1 cellular context compared by ENCODE assay signal in genomic region chr16:48441863-48442279, GRCh38.
TF ChIP-seq lines count a peak whose summit lies in the region.

No MANE protein-coding gene starts in this region.

TF ChIP-seq in HepG2, 621 proteins besides CTCF, POLR2A, EP300 and RAD21 (continued from another document and continues in another):
- peak; percentile 92 for TF ChIP-seq ZBTB25 (CRISPR knock-in tag; IDR thresholded peaks at IDR 0.05)
- no peak for TF ChIP-seq HNRNPLL (IDR thresholded peaks at IDR 0.05; ENCODE audit: low read depth, low read length, poor library complexity, severe bottlenecking)
- TF ChIP-seq ZNF7 (CRISPR knock-in tag; IDR thresholded peaks at IDR 0.05) = no peak
- no peak for TF ChIP-seq CENPT (CRISPR knock-in tag; IDR thresholded peaks at IDR 0.05; ENCODE audit: low read depth)
- no peak for TF ChIP-seq HNRNPK (IDR thresholded peaks at IDR 0.05; ENCODE audit: low read depth, low read length, poor library complexity, severe bottlenecking)
- no peak for TF ChIP-seq AHR (CRISPR knock-in tag; IDR thresholded peaks at IDR 0.05)
- TF ChIP-seq ZMYM3 (CRISPR knock-in tag; IDR thresholded peaks at IDR 0.05) = peak; percentile 70
- no peak for TF ChIP-seq ZBTB46 (CRISPR knock-in tag; IDR thresholded peaks at IDR 0.05; ENCODE audit: borderline replicate concordance)
- TF ChIP-seq TOE1 (CRISPR knock-in tag; IDR thresholded peaks at IDR 0.05) = no peak
- peak; percentile 90 for TF ChIP-seq SAP130 (CRISPR knock-in tag; IDR thresholded peaks at IDR 0.05; ENCODE audit: low read depth)
- TF ChIP-seq PTBP1 (IDR thresholded peaks at IDR 0.05; ENCODE audit: low read depth, low read length, poor library complexity, severe bottlenecking) = no peak
- no peak for TF ChIP-seq NFYB (CRISPR knock-in tag; IDR thresholded peaks at IDR 0.05)
- TF ChIP-seq ZNF501 (CRISPR knock-in tag; IDR thresholded peaks at IDR 0.05) = peak; percentile 56; the same call in 1 of the 2 replicates
- 0 out of 2 replicates have a peak, but pooled peaks have one; percentile 63 for TF ChIP-seq ZNF510 (CRISPR knock-in tag; IDR thresholded peaks at IDR 0.05; ENCODE audit: low read depth)
- TF ChIP-seq PLSCR1 (CRISPR knock-in tag; IDR thresholded peaks at IDR 0.05; ENCODE audit: borderline replicate concordance) = no peak
- TF ChIP-seq GABPA (IDR thresholded peaks at IDR 0.05; ENCODE audit: low read depth, low read length) = no peak
- TF ChIP-seq GABPA (CRISPR knock-in tag; IDR thresholded peaks at IDR 0.05; ENCODE audit: low read depth) = no peak
- TF ChIP-seq ZFP82 (CRISPR knock-in tag; IDR thresholded peaks at IDR 0.05; ENCODE audit: borderline replicate concordance) = no peak
- no peak for TF ChIP-seq SAFB2 (CRISPR knock-in tag; IDR thresholded peaks at IDR 0.05; ENCODE audit: borderline replicate concordance, low read depth)
- no peak for TF ChIP-seq CERS6 (CRISPR knock-in tag; IDR thresholded peaks at IDR 0.05)
- TF ChIP-seq ZNF530 (CRISPR knock-in tag; IDR thresholded peaks at IDR 0.05; ENCODE audit: low read depth) = no peak
- no peak for TF ChIP-seq ATM (IDR thresholded peaks at IDR 0.05; ENCODE audit: borderline replicate concordance)
- TF ChIP-seq KLF13 (CRISPR knock-in tag; IDR thresholded peaks at IDR 0.05) = no peak
- TF ChIP-seq NFAT5 (CRISPR knock-in tag; IDR thresholded peaks at IDR 0.05) = no peak
- peak; percentile 71; the same call in 1 of the 2 replicates for TF ChIP-seq NKX3-1 (CRISPR knock-in tag; IDR thresholded peaks at IDR 0.05)
- TF ChIP-seq KDM2A (CRISPR knock-in tag; IDR thresholded peaks at IDR 0.05; ENCODE audit: borderline replicate concordance, low read depth) = no peak
- no peak for TF ChIP-seq CENPX (CRISPR knock-in tag; IDR thresholded peaks at IDR 0.05)
- no peak for TF ChIP-seq STAT5B (CRISPR knock-in tag; IDR thresholded peaks at IDR 0.05)
- TF ChIP-seq TEAD2 (CRISPR knock-in tag; IDR thresholded peaks at IDR 0.05) = no peak
- TF ChIP-seq JARID2 (CRISPR knock-in tag; IDR thresholded peaks at IDR 0.05; ENCODE audit: insufficient replicate concordance) = no peak
- TF ChIP-seq MYC (CRISPR knock-in tag; IDR thresholded peaks at IDR 0.05; ENCODE audit: borderline replicate concordance) = no peak; the same call in 1 of the 2 replicates
- no peak for TF ChIP-seq BRCA1 (CRISPR knock-in tag; IDR thresholded peaks at IDR 0.05)
- TF ChIP-seq STAG1 (CRISPR knock-in tag; IDR thresholded peaks at IDR 0.05) = no peak; the same call in 1 of the 2 replicates
- TF ChIP-seq ATF1 (CRISPR knock-in tag; IDR thresholded peaks at IDR 0.05) = no peak
- no peak for TF ChIP-seq ZBTB43 (CRISPR knock-in tag; conservative IDR thresholded peaks at IDR 0.05)
- TF ChIP-seq ZNF549 (CRISPR knock-in tag; IDR thresholded peaks at IDR 0.05) = no peak
- TF ChIP-seq DDIT3 (CRISPR knock-in tag; IDR thresholded peaks at IDR 0.05) = no peak
- TF ChIP-seq E2F2 (CRISPR knock-in tag; IDR thresholded peaks at IDR 0.05; ENCODE audit: borderline replicate concordance) = no peak
- no peak for TF ChIP-seq ARNT (IDR thresholded peaks at IDR 0.05)
- peak; percentile 48; the same call in 1 of the 2 replicates for TF ChIP-seq DRAP1 (CRISPR knock-in tag; IDR thresholded peaks at IDR 0.05)
- peak; percentile 48; the same call in 1 of the 2 replicates for TF ChIP-seq ZNF746 (CRISPR knock-in tag; IDR thresholded peaks at IDR 0.05)
- peak; percentile 88 for TF ChIP-seq JUND (CRISPR knock-in tag; IDR thresholded peaks at IDR 0.05)
- TF ChIP-seq ZNF136 (CRISPR knock-in tag; IDR thresholded peaks at IDR 0.05; ENCODE audit: low read depth) = no peak
- TF ChIP-seq GLI4 (CRISPR knock-in tag; IDR thresholded peaks at IDR 0.05; ENCODE audit: borderline replicate concordance) = no peak
- no peak for TF ChIP-seq ZBTB26 (CRISPR knock-in tag; IDR thresholded peaks at IDR 0.05; ENCODE audit: borderline replicate concordance)
- TF ChIP-seq ZNF704 (CRISPR knock-in tag; IDR thresholded peaks at IDR 0.05; ENCODE audit: borderline replicate concordance) = no peak
